Comparison of ENCODE assay signal across 8 cellular contexts in the genomic region with DNA sequence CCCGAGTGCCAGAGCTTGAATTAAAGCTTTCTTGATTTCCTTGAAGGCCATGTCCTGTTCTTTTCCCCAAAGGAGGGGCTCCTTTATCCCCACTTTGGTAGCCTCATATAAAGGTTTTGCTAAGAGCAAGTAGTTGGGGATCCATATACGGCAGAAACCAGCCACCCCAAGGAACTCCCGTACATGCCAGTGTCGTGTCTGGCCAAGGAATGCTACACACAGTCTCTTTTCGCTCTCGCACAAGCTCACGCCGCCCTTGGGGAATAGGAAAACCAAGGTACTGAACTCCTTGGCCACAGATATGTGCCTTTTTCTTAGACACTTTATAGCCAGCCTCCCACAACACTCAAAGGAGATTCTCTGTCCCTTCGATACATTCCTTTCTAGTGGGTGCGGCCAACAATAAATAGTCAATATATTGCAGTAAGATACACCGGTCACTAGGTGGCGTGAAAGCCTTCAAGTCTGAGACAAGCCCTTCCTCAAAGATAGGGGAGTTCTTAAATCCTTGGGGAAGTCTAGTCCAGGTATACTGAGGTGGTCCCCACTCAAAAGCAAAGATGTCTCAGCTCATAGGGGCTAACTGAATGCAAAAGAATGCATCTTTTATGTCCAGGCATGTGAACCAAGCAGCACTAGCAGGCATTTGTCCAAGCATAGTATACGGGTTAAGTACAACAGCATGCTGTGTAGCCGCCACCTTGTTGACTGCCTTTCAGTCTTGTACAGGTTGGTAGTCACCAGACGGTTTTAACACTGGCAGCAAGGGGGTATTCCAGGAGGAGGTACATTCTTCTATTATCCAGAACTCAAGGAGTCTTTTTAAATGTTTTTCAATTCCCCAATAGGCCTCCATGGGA. TPM values are rescaled to one million over a fixed set of nuclear protein-coding genes. Genes with fewer than 3 reads are reported as not detected.
DNase-seq lines count a peak whose midpoint lies in the region; ATAC-seq, FAIRE-seq and TF ChIP-seq lines count a peak whose summit lies in the region.

No MANE protein-coding gene starts in this region.

- H3K9ac ChIP-seq in adipocyte (ENCODE audit: low read length), result no peak overlapping the region

- no peaks in the 10 kb centered on the region for H4K20me1 ChIP-seq in hepatocyte (ENCODE audit: insufficient read depth, poor library complexity, severe bottlenecking)

- no peak for FAIRE-seq in small intestine (lab: Jason Lieb, UNC)

- H3K9me3 ChIP-seq in adipocyte (ENCODE audit: control insufficient read depth, low read length) (peaks cover 13% of the 10 kb centered on the region), hepatocyte (ENCODE audit: low read depth) (no peaks in the 10 kb centered on the region), small intestine (ENCODE audit: control insufficient read depth, low read depth) (no peaks in the 10 kb centered on the region)

- H3K4me3 ChIP-seq in adipocyte (ENCODE audit: low read length), result no peak overlapping the region
- H3K4me3 ChIP-seq in hepatocyte, result no peak overlapping the region
- H3K4me3 ChIP-seq in small intestine (ENCODE audit: low read depth in 1 of 2, low read length in 2 of 2), result no peak overlapping the region

- DNase-seq in activated T-cell treated with anti-CD3 and anti-CD28 coated beads, Interleukin-2, amount 50 U/mL, for 48 hours, result peak; percentile 36 to 42
- DNase-seq in activated T-cell treated with anti-CD3 and anti-CD28 coated beads, Interleukin-2, amount 50 U/mL, for 24 hours, result no peak
- DNase-seq in NCI-H524 (lab: John Stamatoyannopoulos, UW) (peak; percentile 26 to 59), adipocyte (ENCODE audit: low read depth) (peak; percentile 72), hepatocyte (ENCODE audit: low spot score) (peak; percentile 71), small intestine (peak; percentile 74)
- no peak for DNase-seq in T-helper 2 cell treated with Interferon-gamma antibody and Interleukin-4, amounts not matched to agents 5 μg/mL and 100 μg/mL, for 36 hours (ENCODE audit: low spot score)

- H3K9me3 Mint-ChIP-seq in activated T-cell treated with anti-CD3 and anti-CD28 coated beads, Interleukin-2, amount 50 U/mL, for 24 hours, result no peaks in the 10 kb centered on the region
- no peaks in the 10 kb centered on the region for H3K9me3 Mint-ChIP-seq in T-helper 2 cell treated with Interferon-gamma antibody and Interleukin-4, amounts not matched to agents 5 μg/mL and 100 μg/mL, for 36 hours

- 67% methylated on average over 15 of the region's 15 CpGs for WGBS in hepatocyte (ENCODE audit: low lambda C conversion rate, missing lambda C conversion rate)
- 29 to 46% (median 33%) methylated on average over 15 of the region's 15 CpGs for WGBS in small intestine, 3 donors

- H3K27me3 Mint-ChIP-seq in activated T-cell treated with anti-CD3 and anti-CD28 coated beads, Interleukin-2, amount 50 U/mL, for 24 hours, result peaks cover 52% of the 10 kb centered on the region
- H3K27me3 Mint-ChIP-seq in T-helper 2 cell treated with Interferon-gamma antibody and Interleukin-4, amounts not matched to agents 5 μg/mL and 100 μg/mL, for 36 hours (ENCODE audit: low read depth), result no peaks in the 10 kb centered on the region

- H3K4me1 ChIP-seq in adipocyte (ENCODE audit: control insufficient read depth, insufficient read depth, low read length), result no peaks in the 10 kb centered on the region
- no peaks in the 10 kb centered on the region for H3K4me1 ChIP-seq in hepatocyte (ENCODE audit: insufficient read depth)
- no peaks in the 10 kb centered on the region for H3K4me1 ChIP-seq in small intestine (ENCODE audit: control insufficient read depth in 2 of 2, insufficient read depth in 1 of 2, low read depth in 1 of 2, low read length in 1 of 2)

- peaks cover 1% of the 10 kb centered on the region for H3K4me1 Mint-ChIP-seq in activated T-cell treated with anti-CD3 and anti-CD28 coated beads, Interleukin-2, amount 50 U/mL, for 24 hours (ENCODE audit: low read depth)
- H3K4me1 Mint-ChIP-seq in T-helper 2 cell treated with Interferon-gamma antibody and Interleukin-4, amounts not matched to agents 5 μg/mL and 100 μg/mL, for 36 hours (ENCODE audit: low read depth), result peaks cover 2% of the 10 kb centered on the region

- H3K36me3 Mint-ChIP-seq in activated T-cell treated with anti-CD3 and anti-CD28 coated beads, Interleukin-2, amount 50 U/mL, for 24 hours (ENCODE audit: low read depth), result no peaks in the 10 kb centered on the region
- H3K36me3 Mint-ChIP-seq in T-helper 2 cell treated with Interferon-gamma antibody and Interleukin-4, amounts not matched to agents 5 μg/mL and 100 μg/mL, for 36 hours (ENCODE audit: low read depth), result no peaks in the 10 kb centered on the region

- peaks cover 80% of the 10 kb centered on the region for H3K27me3 ChIP-seq in adipocyte (replicated peaks; ENCODE audit: control insufficient read depth, insufficient read depth, low read length)
- H3K27me3 ChIP-seq in hepatocyte, result no peaks in the 10 kb centered on the region
- H3K27me3 ChIP-seq in small intestine (ENCODE audit: control insufficient read depth in 2 of 2, insufficient read depth in 2 of 2, low read length in 2 of 2), result no peaks in the 10 kb centered on the region

- H3K79me2 ChIP-seq in hepatocyte, result no peaks in the 10 kb centered on the region

- no peaks in the 10 kb centered on the region for H3K36me3 ChIP-seq in adipocyte (ENCODE audit: control insufficient read depth, insufficient read depth, low read length, severe bottlenecking)
- no peaks in the 10 kb centered on the region for H3K36me3 ChIP-seq in hepatocyte (replicated peaks; ENCODE audit: insufficient read depth, low read depth)
- H3K36me3 ChIP-seq in small intestine (ENCODE audit: control insufficient read depth in 2 of 2, insufficient read depth in 2 of 2, low read length in 2 of 2), result no peaks in the 10 kb centered on the region

- peak overlapping the region; percentile 35 for H2AFZ ChIP-seq in hepatocyte

- H3K27ac ChIP-seq in hepatocyte, result peak overlapping the region; percentile 34
- H3K27ac ChIP-seq in small intestine (ENCODE audit: low read depth in 1 of 2, low read length in 1 of 2), result no peak overlapping the region

- peak; percentile 54 for TF ChIP-seq CTCF in hepatocyte (IDR thresholded peaks at IDR 0.05; ENCODE audit: poor library complexity)

- H3K4me3 Mint-ChIP-seq in activated T-cell treated with anti-CD3 and anti-CD28 coated beads, Interleukin-2, amount 50 U/mL, for 24 hours, result no peak overlapping the region
- H3K4me3 Mint-ChIP-seq in T-helper 2 cell treated with Interferon-gamma antibody and Interleukin-4, amounts not matched to agents 5 μg/mL and 100 μg/mL, for 36 hours, result no peak overlapping the region

- no peaks in the 10 kb centered on the region for H3K9me2 ChIP-seq in hepatocyte (replicated peaks; ENCODE audit: insufficient read depth)

- H3K27ac Mint-ChIP-seq in activated T-cell treated with anti-CD3 and anti-CD28 coated beads, Interleukin-2, amount 50 U/mL, for 24 hours, result no peak overlapping the region
- H3K27ac Mint-ChIP-seq in T-helper 2 cell treated with Interferon-gamma antibody and Interleukin-4, amounts not matched to agents 5 μg/mL and 100 μg/mL, for 36 hours, result no peak overlapping the region

- no peak overlapping the region for H3K4me2 ChIP-seq in hepatocyte

- ATAC-seq in HG02798 (IDR thresholded peaks at IDR 0.05; ENCODE audit: poor library complexity, unreplicated experiment), result peak; percentile 54

RNA-seq across cellular contexts. Expression of a gene that starts 57.8 kb away (rescaled TPM):
- total RNA-seq in hepatocyte, result not detected in 2 replicates
- polyA plus RNA-seq in hepatocyte (not detected in 2 replicates), small intestine (not detected)

Comparison
In these comparisons a context has a peak if more than half of its experiments do, and no peak if none do; other contexts are left out.
1. DNase-seq: peak in activated T-cell treated with anti-CD3 and anti-CD28 coated beads, Interleukin-2, amount 50 U/mL, for 48 hours (2 of 2), NCI-H524 (2 of 2), adipocyte (single experiment), hepatocyte (single experiment) and small intestine (single experiment); none in activated T-cell treated with anti-CD3 and anti-CD28 coated beads, Interleukin-2, amount 50 U/mL, for 24 hours (single experiment) and T-helper 2 cell treated with Interferon-gamma antibody and Interleukin-4, amounts not matched to agents 5 μg/mL and 100 μg/mL, for 36 hours (single experiment).